8 cellular contexts compared by ENCODE assay signal in the genomic region with DNA sequence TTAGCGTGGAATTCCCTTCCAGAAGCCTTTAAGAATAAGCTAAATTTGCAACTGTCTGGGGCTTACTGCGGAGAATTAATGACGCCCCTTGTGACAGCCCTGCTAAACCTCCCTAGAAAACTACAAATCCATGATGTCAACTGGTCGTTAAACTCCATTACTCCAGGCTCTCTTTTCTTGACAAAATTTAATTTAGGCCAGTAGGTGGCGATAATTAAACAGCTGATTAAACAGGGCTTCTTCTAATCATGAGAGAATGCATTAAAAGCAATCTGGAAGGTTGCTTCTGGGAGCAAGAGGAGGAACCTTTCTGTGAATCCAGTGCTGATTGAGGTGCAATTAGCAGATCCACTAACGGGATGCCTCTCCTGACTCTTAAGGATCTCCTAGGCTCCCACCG. TPM values are rescaled to one million over a fixed set of nuclear protein-coding genes. Genes with fewer than 3 reads are reported as not detected.
A peak's percentile ranks its signal among the peaks of the same experiment; 100 is the strongest.
DNase-seq lines count a peak whose midpoint lies in the region; FAIRE-seq and TF ChIP-seq lines count a peak whose summit lies in the region.

No MANE protein-coding gene starts in this region.

- H3K27ac Mint-ChIP-seq in astrocyte (ENCODE audit: unreplicated experiment) (no peak overlapping the region), Calu3 (ENCODE audit: unreplicated experiment) (no peak overlapping the region)
- no peak overlapping the region for H3K27ac Mint-ChIP-seq in activated T-helper 2 cell treated with anti-CD3 and anti-CD28 coated beads, Interferon-gamma antibody, Interleukin-2, Interleukin-4, amounts not matched to agents 10 μg/mL and 5 μg/mL and 100 μg/mL, durations not matched to agents 14 hours and 24 hours and 36 hours

- H3K27me3 ChIP-seq in astrocyte (ENCODE audit: insufficient read depth, low read length), result peaks cover 9% of the 10 kb centered on the region
- peaks cover 34% of the 10 kb centered on the region for H3K27me3 ChIP-seq in transverse colon

- no peaks in the 10 kb centered on the region for H3K79me2 ChIP-seq in astrocyte (ENCODE audit: insufficient read depth, low read length)

- intact Hi-C loops in transverse colon (cut with DNase I; ENCODE audit: low total_unique reads) (no loop called here), Calu3 (cut with micrococcal nuclease; ENCODE audit: unreplicated experiment) (loop anchor here (10.0 kb wide), 1 partner anchor 482 kb away; a partner anchor contains a TSS)
- intact Hi-C loops in activated T-helper 2 cell treated with anti-CD3 and anti-CD28 coated beads, Interferon-gamma antibody, Interleukin-2, Interleukin-4, amounts not matched to agents 10 μg/mL and 5 μg/mL and 100 μg/mL, durations not matched to agents 14 hours and 24 hours and 36 hours (cut with micrococcal nuclease), result no loop called here

- TF ChIP-seq CTCF in astrocyte (IDR thresholded peaks at IDR 0.05; ENCODE audit: insufficient read depth, low read depth, low read length), result peak; percentile 52
- peak; percentile 55 to 62 (median 58) for TF ChIP-seq CTCF in transverse colon (IDR thresholded peaks at IDR 0.05)
- TF ChIP-seq CTCF in Calu3 (IDR thresholded peaks at IDR 0.05; ENCODE audit: unreplicated experiment), result no peak

- BruUV-seq in Calu3 (replicated peaks; lab: Mats Ljungman, UMichigan), result no TSS peak

- H3K27ac ChIP-seq in astrocyte (ENCODE audit: low read depth, low read length), result no peak overlapping the region
- no peak overlapping the region for H3K27ac ChIP-seq in transverse colon

- in situ Hi-C loops in transverse colon (cut with MboI; ENCODE audit: low pct_ligation_motif_present in 1 of 4, low pct_unique_long_range_greater_than_20kb in 1 of 4, low sequenced_read_pairs in 3 of 4), result loop anchor here in 2 of 4 donors (10.0 to 25.0 kb wide), 2 partner anchors 102 to 695 kb away; no protein-coding TSS in a partner anchor

- peaks cover 37% of the 10 kb centered on the region for H3K27me3 Mint-ChIP-seq in astrocyte (ENCODE audit: low read depth, unreplicated experiment)
- H3K27me3 Mint-ChIP-seq in Calu3 (ENCODE audit: unreplicated experiment), result peaks cover 68% of the 10 kb centered on the region
- H3K27me3 Mint-ChIP-seq in activated T-helper 2 cell treated with anti-CD3 and anti-CD28 coated beads, Interferon-gamma antibody, Interleukin-2, Interleukin-4, amounts not matched to agents 10 μg/mL and 5 μg/mL and 100 μg/mL, durations not matched to agents 14 hours and 24 hours and 36 hours (ENCODE audit: low read depth), result peaks cover 27% of the 10 kb centered on the region

- CTCF ChIA-PET in Calu3 (lab: Charles Lee), result interaction anchor here (0.6 to 1.6 kb wide), 5 partner anchors 184 to 1426 kb away, joined by 3 to 4 read pairs (median 3); no protein-coding TSS in a partner anchor

- WGBS in transverse colon (ENCODE audit: low coverage in 1 of 2), 2 donors, result 14 to 17% methylated on average over 5 to 7 of the region's 7 CpGs

- no peak overlapping the region for H2AFZ ChIP-seq in astrocyte (ENCODE audit: low read depth, low read length)

- FAIRE-seq in astrocyte (lab: Jason Lieb, UNC), result peak; percentile 50

- H4K20me1 ChIP-seq in astrocyte (ENCODE audit: insufficient read depth, low read length), result no peaks in the 10 kb centered on the region

- H3K36me3 ChIP-seq in astrocyte (ENCODE audit: insufficient read depth, low read length) (no peaks in the 10 kb centered on the region), transverse colon (no peaks in the 10 kb centered on the region)

- H3K4me1 ChIP-seq in astrocyte (ENCODE audit: insufficient read depth, low read length) (no peaks in the 10 kb centered on the region), transverse colon (no peaks in the 10 kb centered on the region)

- peak; percentile 40 for DNase-seq in SIG-M5 treated with dmso at 0.1 percent for 504 hours (lab: John Stamatoyannopoulos, UW; ENCODE audit: unreplicated experiment)
- no peak for DNase-seq in SIG-M5 (lab: John Stamatoyannopoulos, UW)
- peak; percentile 40 for DNase-seq in NCI-H2171 (lab: John Stamatoyannopoulos, UW)
- peak; percentile 14 for DNase-seq in astrocyte (ENCODE audit: low read depth)
- DNase-seq in inferior parietal cortex (ENCODE audit: extremely low spot score), result peak; percentile 89
- DNase-seq in transverse colon, result no peak
- DNase-seq in Calu3, result no peak
- DNase-seq in activated T-helper 2 cell treated with anti-CD3 and anti-CD28 coated beads, Interferon-gamma antibody, Interleukin-2, Interleukin-4, amounts not matched to agents 10 μg/mL and 5 μg/mL and 100 μg/mL, durations not matched to agents 14 hours and 24 hours and 36 hours (ENCODE audit: low spot score), result no peak

- H3K9me3 ChIP-seq in astrocyte (ENCODE audit: insufficient read depth, low read depth, low read length), result no peaks in the 10 kb centered on the region
- no peaks in the 10 kb centered on the region for H3K9me3 ChIP-seq in transverse colon

- no peak overlapping the region for H3K4me2 ChIP-seq in astrocyte (ENCODE audit: low read length)

- H3K9me3 Mint-ChIP-seq in astrocyte (ENCODE audit: unreplicated experiment) (no peaks in the 10 kb centered on the region), Calu3 (ENCODE audit: low read depth, unreplicated experiment) (no peaks in the 10 kb centered on the region)
- H3K9me3 Mint-ChIP-seq in activated T-helper 2 cell treated with anti-CD3 and anti-CD28 coated beads, Interferon-gamma antibody, Interleukin-2, Interleukin-4, amounts not matched to agents 10 μg/mL and 5 μg/mL and 100 μg/mL, durations not matched to agents 14 hours and 24 hours and 36 hours, result no peaks in the 10 kb centered on the region

- H3K4me1 Mint-ChIP-seq in astrocyte (ENCODE audit: low read depth, unreplicated experiment) (no peaks in the 10 kb centered on the region), Calu3 (ENCODE audit: low read depth, unreplicated experiment) (peaks cover 3% of the 10 kb centered on the region)
- H3K4me1 Mint-ChIP-seq in activated T-helper 2 cell treated with anti-CD3 and anti-CD28 coated beads, Interferon-gamma antibody, Interleukin-2, Interleukin-4, amounts not matched to agents 10 μg/mL and 5 μg/mL and 100 μg/mL, durations not matched to agents 14 hours and 24 hours and 36 hours (ENCODE audit: low read depth), result peaks cover under 1% of the 10 kb centered on the region

- TF ChIP-seq EP300 in transverse colon (IDR thresholded peaks at IDR 0.05; ENCODE audit: low read depth), result no peak

- H3K4me3 Mint-ChIP-seq in astrocyte (ENCODE audit: unreplicated experiment) (no peak overlapping the region), Calu3 (ENCODE audit: low read depth, unreplicated experiment) (no peak overlapping the region)
- H3K4me3 Mint-ChIP-seq in activated T-helper 2 cell treated with anti-CD3 and anti-CD28 coated beads, Interferon-gamma antibody, Interleukin-2, Interleukin-4, amounts not matched to agents 10 μg/mL and 5 μg/mL and 100 μg/mL, durations not matched to agents 14 hours and 24 hours and 36 hours (ENCODE audit: low read depth), result no peak overlapping the region

- H3K36me3 Mint-ChIP-seq in astrocyte (ENCODE audit: low read depth, unreplicated experiment) (no peaks in the 10 kb centered on the region), Calu3 (ENCODE audit: insufficient read depth, unreplicated experiment) (peaks cover 3% of the 10 kb centered on the region)
- H3K36me3 Mint-ChIP-seq in activated T-helper 2 cell treated with anti-CD3 and anti-CD28 coated beads, Interferon-gamma antibody, Interleukin-2, Interleukin-4, amounts not matched to agents 10 μg/mL and 5 μg/mL and 100 μg/mL, durations not matched to agents 14 hours and 24 hours and 36 hours (ENCODE audit: low read depth), result no peaks in the 10 kb centered on the region

- H3K4me3 ChIP-seq in astrocyte (ENCODE audit: insufficient read depth, low read depth, low read length), result no peak overlapping the region
- no peak overlapping the region for H3K4me3 ChIP-seq in transverse colon

- no peak for TF ChIP-seq POLR2A in transverse colon (IDR thresholded peaks at IDR 0.05)

- no peak overlapping the region for H3K9ac ChIP-seq in astrocyte (ENCODE audit: low read length)

RNA-seq across cellular contexts. Expression of a gene that starts 8.1 kb away (rescaled TPM):
- 37.5 and 48.1 TPM in 2 replicates for total RNA-seq in astrocyte
- 10 to 100 TPM in 3 of 4 donors, 1 to 10 TPM in 1; 7.6 to 21.8 (median 13.7) TPM for total RNA-seq in transverse colon
- total RNA-seq in Calu3 (2022), result 0.57 and 1.2 TPM in 2 replicates
- 26.3 and 26.9 TPM in 2 replicates for total RNA-seq in activated T-helper 2 cell treated with anti-CD3 and anti-CD28 coated beads, Interferon-gamma antibody, Interleukin-2, Interleukin-4, amounts not matched to agents 10 μg/mL and 5 μg/mL and 100 μg/mL, durations not matched to agents 14 hours and 24 hours and 36 hours

Comparison
In these comparisons a context has a peak if more than half of its experiments do, and no peak if none do; other contexts are left out.
1. DNase-seq: peak in SIG-M5 treated with dmso at 0.1 percent for 504 hours (single experiment), NCI-H2171 (single experiment), astrocyte (single experiment) and inferior parietal cortex (single experiment); none in SIG-M5 (single experiment), transverse colon (single experiment), Calu3 (single experiment) and activated T-helper 2 cell treated with anti-CD3 and anti-CD28 coated beads, Interferon-gamma antibody, Interleukin-2, Interleukin-4, amounts not matched to agents 10 μg/mL and 5 μg/mL and 100 μg/mL, durations not matched to agents 14 hours and 24 hours and 36 hours (single experiment).